19 cellular contexts compared by ENCODE assay signal in genomic region chr9:89438194-89438593, GRCh38. TPM values are rescaled to one million over a fixed set of nuclear protein-coding genes. Genes with fewer than 3 reads are reported as not detected.
DNase-seq lines count a peak whose midpoint lies in the region; ATAC-seq, FAIRE-seq and TF ChIP-seq lines count a peak whose summit lies in the region.
"Had no signal": no experiment of that assay in that cellular context is flagged by ENCODE, and none has a peak within 500 bp of the region (broad histone marks: within the 10 kb centered on the region; RNA-seq: fewer than 3 reads in every experiment).

No MANE protein-coding gene starts in this region.

- H3K4me3 Mint-ChIP-seq in activated naive CD4-positive, alpha-beta T cell treated with anti-CD3 and anti-CD28 coated beads, Interleukin-2, amount 50 U/mL, for 24 hours = peak overlapping the region; percentile 60
- H3K4me3 Mint-ChIP-seq in activated T-helper 1 cell treated with anti-CD3 and anti-CD28 coated beads, Interleukin-12 subunit alpha, Interleukin-12 subunit beta, Interleukin-2, Interleukin-4 antibody, amounts not matched to agents 30 ng/mL and 10 ng/mL and 1 ng/mL, durations not matched to agents 14 hours and 24 hours and 36 hours = no peak overlapping the region

- H3K9me3 ChIP-seq in kidney (ENCODE audit: control insufficient read depth in 1 of 2, low read length in 2 of 2) = no peaks in the 10 kb centered on the region
- no peaks in the 10 kb centered on the region for H3K9me3 ChIP-seq in smooth muscle cell (replicated peaks; ENCODE audit: low read depth)
- H3K9me3 ChIP-seq: SK-N-SH had no signal

- no peak for FAIRE-seq in kidney (lab: Jason Lieb, UNC)
- FAIRE-seq in D721Med (lab: Jason Lieb, UNC) = no peak
- FAIRE-seq: bronchial epithelial cell, endometrium, frontal cortex had no signal

- H3K4me2 ChIP-seq in smooth muscle cell = no peak overlapping the region
- H3K4me2 ChIP-seq: SK-N-SH had no signal

- no peaks in the 10 kb centered on the region for H3K79me2 ChIP-seq in smooth muscle cell (ENCODE audit: low read depth)

- H3K27ac ChIP-seq in kidney (ENCODE audit: low read depth in 2 of 2, low read length in 2 of 2) (peak overlapping the region in 1 of 2 donors; percentile 40), smooth muscle cell (ENCODE audit: low read depth) (no peak overlapping the region)
- H3K27ac ChIP-seq: HL-60 had no signal

- H3K36me3 ChIP-seq in kidney (ENCODE audit: control insufficient read depth in 1 of 2, insufficient read depth in 2 of 2, low read length in 2 of 2) = no peaks in the 10 kb centered on the region
- H3K36me3 ChIP-seq in smooth muscle cell (ENCODE audit: low read depth) = no peaks in the 10 kb centered on the region

- H3K9ac ChIP-seq in kidney (ENCODE audit: low read length in 2 of 2) (no peak overlapping the region), smooth muscle cell (ENCODE audit: low read depth) (no peak overlapping the region)
- H3K9ac ChIP-seq: SK-N-SH had no signal

- TF ChIP-seq CTCF in kidney (IDR thresholded peaks at IDR 0.05; ENCODE audit: borderline replicate concordance, extremely low read depth, insufficient read depth) (no peak), smooth muscle cell (IDR thresholded peaks at IDR 0.05; ENCODE audit: borderline replicate concordance, insufficient read depth, poor library complexity, severe bottlenecking) (no peak), D721Med (IDR thresholded peaks at IDR 0.05; ENCODE audit: insufficient read depth, missing control alignments) (no peak)

- H3K27ac Mint-ChIP-seq in activated naive CD4-positive, alpha-beta T cell treated with anti-CD3 and anti-CD28 coated beads, Interleukin-2, amount 50 U/mL, for 24 hours = peak overlapping the region; percentile 94
- peak overlapping the region; percentile 80 for H3K27ac Mint-ChIP-seq in activated T-helper 1 cell treated with anti-CD3 and anti-CD28 coated beads, Interleukin-12 subunit alpha, Interleukin-12 subunit beta, Interleukin-2, Interleukin-4 antibody, amounts not matched to agents 30 ng/mL and 10 ng/mL and 1 ng/mL, durations not matched to agents 14 hours and 24 hours and 36 hours

- no peaks in the 10 kb centered on the region for H3K27me3 Mint-ChIP-seq in activated naive CD4-positive, alpha-beta T cell treated with anti-CD3 and anti-CD28 coated beads, Interleukin-2, amount 50 U/mL, for 24 hours
- H3K27me3 Mint-ChIP-seq in activated T-helper 1 cell treated with anti-CD3 and anti-CD28 coated beads, Interleukin-12 subunit alpha, Interleukin-12 subunit beta, Interleukin-2, Interleukin-4 antibody, amounts not matched to agents 30 ng/mL and 10 ng/mL and 1 ng/mL, durations not matched to agents 14 hours and 24 hours and 36 hours (ENCODE audit: insufficient read depth) = no peaks in the 10 kb centered on the region

- intact Hi-C loops in activated T-helper 1 cell treated with anti-CD3 and anti-CD28 coated beads, Interleukin-12 subunit alpha, Interleukin-12 subunit beta, Interleukin-2, Interleukin-4 antibody, amounts not matched to agents 30 ng/mL and 10 ng/mL and 1 ng/mL, durations not matched to agents 14 hours and 24 hours and 36 hours (cut with micrococcal nuclease) = no loop called here
- intact Hi-C loops in kidney (cut with DNase I) = no loop called here

- peaks cover 31 to 60% of the 10 kb centered on the region in 2 donors for H3K4me1 ChIP-seq in kidney (ENCODE audit: control insufficient read depth in 1 of 2, insufficient read depth in 1 of 2, low read depth in 1 of 2, low read length in 2 of 2)
- H3K4me1 ChIP-seq in smooth muscle cell (ENCODE audit: low read depth) = peaks cover 26% of the 10 kb centered on the region

- peaks cover 3% of the 10 kb centered on the region for H3K36me3 Mint-ChIP-seq in activated naive CD4-positive, alpha-beta T cell treated with anti-CD3 and anti-CD28 coated beads, Interleukin-2, amount 50 U/mL, for 24 hours
- H3K36me3 Mint-ChIP-seq in activated T-helper 1 cell treated with anti-CD3 and anti-CD28 coated beads, Interleukin-12 subunit alpha, Interleukin-12 subunit beta, Interleukin-2, Interleukin-4 antibody, amounts not matched to agents 30 ng/mL and 10 ng/mL and 1 ng/mL, durations not matched to agents 14 hours and 24 hours and 36 hours (ENCODE audit: low read depth) = peaks cover 34% of the 10 kb centered on the region

- no peaks in the 10 kb centered on the region for H3K27me3 ChIP-seq in smooth muscle cell (ENCODE audit: low read depth)

- no peak for DNase-seq in activated naive CD4-positive, alpha-beta T cell (lab: John Stamatoyannopoulos, UW)
- DNase-seq in activated T-helper 1 cell treated with anti-CD3 and anti-CD28 coated beads, Interleukin-12 subunit alpha, Interleukin-12 subunit beta, Interleukin-2, Interleukin-4 antibody, amounts not matched to agents 30 ng/mL and 10 ng/mL and 1 ng/mL, durations not matched to agents 14 hours and 24 hours and 36 hours (ENCODE audit: low spot score) = no peak
- DNase-seq in kidney = peak; percentile 53
- DNase-seq in smooth muscle cell (lab: John Stamatoyannopoulos, UW; ENCODE audit: unreplicated experiment) = no peak
- no peak for DNase-seq in D721Med (ENCODE audit: insufficient read length, low spot score)
- DNase-seq in NCI-H69 (lab: John Stamatoyannopoulos, UW) = no peak
- DNase-seq: activated CD4-positive, CD25-positive, alpha-beta regulatory T cell; DMS79 treated with DMSO at 0.1 percent for 48 hours; KG1; NCI-H226; SK-N-SH had no signal

- ATAC-seq in GM18907 (IDR thresholded peaks at IDR 0.05; ENCODE audit: unreplicated experiment) = no peak
- ATAC-seq: sciatic nerve had no signal

- H3K4me1 Mint-ChIP-seq in activated naive CD4-positive, alpha-beta T cell treated with anti-CD3 and anti-CD28 coated beads, Interleukin-2, amount 50 U/mL, for 24 hours = peaks cover 90% of the 10 kb centered on the region
- peaks cover 74% of the 10 kb centered on the region for H3K4me1 Mint-ChIP-seq in activated T-helper 1 cell treated with anti-CD3 and anti-CD28 coated beads, Interleukin-12 subunit alpha, Interleukin-12 subunit beta, Interleukin-2, Interleukin-4 antibody, amounts not matched to agents 30 ng/mL and 10 ng/mL and 1 ng/mL, durations not matched to agents 14 hours and 24 hours and 36 hours (ENCODE audit: low read depth)

- no peak overlapping the region for H2AFZ ChIP-seq in smooth muscle cell (ENCODE audit: low read depth)

- no peaks in the 10 kb centered on the region for H3F3A ChIP-seq in smooth muscle cell (ENCODE audit: low read depth)

- no peak overlapping the region for H3K4me3 ChIP-seq in kidney (ENCODE audit: low read length in 2 of 2)
- no peak overlapping the region for H3K4me3 ChIP-seq in smooth muscle cell
- H3K4me3 ChIP-seq: lung had no signal

- no peaks in the 10 kb centered on the region for H4K20me1 ChIP-seq in smooth muscle cell (ENCODE audit: low read depth)

- H3K9me3 Mint-ChIP-seq in activated naive CD4-positive, alpha-beta T cell treated with anti-CD3 and anti-CD28 coated beads, Interleukin-2, amount 50 U/mL, for 24 hours = no peaks in the 10 kb centered on the region
- no peaks in the 10 kb centered on the region for H3K9me3 Mint-ChIP-seq in activated T-helper 1 cell treated with anti-CD3 and anti-CD28 coated beads, Interleukin-12 subunit alpha, Interleukin-12 subunit beta, Interleukin-2, Interleukin-4 antibody, amounts not matched to agents 30 ng/mL and 10 ng/mL and 1 ng/mL, durations not matched to agents 14 hours and 24 hours and 36 hours

- WGBS in smooth muscle cell (ENCODE audit: low lambda C conversion rate) = 92% methylated on average over 7 of the region's 7 CpGs

RNA-seq across cellular contexts. Expression of gene SEMA4D, which starts 59.7 kb away (rescaled TPM):
- total RNA-seq in activated T-helper 1 cell treated with anti-CD3 and anti-CD28 coated beads, Interleukin-12 subunit alpha, Interleukin-12 subunit beta, Interleukin-2, Interleukin-4 antibody, amounts not matched to agents 30 ng/mL and 10 ng/mL and 1 ng/mL, durations not matched to agents 14 hours and 24 hours and 36 hours = 388 and 411 TPM in 2 replicates
- 147 TPM for total RNA-seq in kidney
- polyA plus RNA-seq in kidney (ENCODE audit: insufficient read depth, low read depth, low replicate concordance) = 18.9 TPM
- 2.4 and 2.7 TPM in 2 replicates for total RNA-seq in smooth muscle cell
- polyA plus RNA-seq in smooth muscle cell = 0.63 and 3.4 TPM in 2 replicates

Comparison
In these comparisons a context has a peak if more than half of its experiments do, and no peak if none do; other contexts are left out.
1. RNA of gene SEMA4D, which starts 59.7 kb away (total RNA-seq): 388 to 411 TPM in activated T-helper 1 cell treated with anti-CD3 and anti-CD28 coated beads, Interleukin-12 subunit alpha, Interleukin-12 subunit beta, Interleukin-2, Interleukin-4 antibody, amounts not matched to agents 30 ng/mL and 10 ng/mL and 1 ng/mL, durations not matched to agents 14 hours and 24 hours and 36 hours and 147 TPM in kidney (single experiment); 2.4 to 2.7 TPM in smooth muscle cell; every median in the first group is over 10 times any median in the second.